In genomic region chr15:92290359-92290992, GRCh38 we compare ENCODE assay signal across 19 cellular contexts.
"Had no signal": no experiment of that assay in that cellular context is flagged by ENCODE, and none has a peak within 500 bp of the region (broad histone marks: within the 10 kb centered on the region; RNA-seq: fewer than 3 reads in every experiment).

No MANE protein-coding gene starts in this region.

- H3K9me3 ChIP-seq: SJCRH30 had no signal

- DNase-seq: KBM-7, MV-4-11, NCI-H1048, NCI-H1105, NCI-H1417, NCI-H1436 treated with DMSO at 0.1 percent for 48 hours, NCI-H1694, NCI-H2029, NCI-H2081 treated with DMSO at 0.1 percent for 48 hours, NCI-H2171 treated with DMSO at 0.1 percent for 48 hours, NCI-H345, NCI-H510A, NCI-H524 treated with DMSO at 0.1 percent for 48 hours, NCI-H69, NCI-H774, RPMI8226, SHP77 treated with DMSO at 0.1 percent for 48 hours, SJCRH30 had no signal

- H3K27ac ChIP-seq: SJCRH30 had no signal

- H3K36me3 ChIP-seq: SJCRH30 had no signal

- H3K4me3 ChIP-seq: SJCRH30 had no signal

- ATAC-seq: SK-N-SH treated with all-trans-retinoic acid at 6 μM for 48 hours had no signal

- H3K27me3 ChIP-seq: SJCRH30 had no signal
